Comparison of ENCODE assay signal across 9 cellular contexts in genomic region chr4:74117024-74117534, GRCh38. TPM values are rescaled to one million over a fixed set of nuclear protein-coding genes. Genes with fewer than 3 reads are reported as not detected.
DNase-seq lines count a peak whose midpoint lies in the region; ATAC-seq and TF ChIP-seq lines count a peak whose summit lies in the region.
"Had no signal": no experiment of that assay in that cellular context is flagged by ENCODE, and none has a peak within 500 bp of the region (broad histone marks: within the 10 kb centered on the region; RNA-seq: fewer than 3 reads in every experiment).

No MANE protein-coding gene starts in this region.

- ATAC-seq in lower lobe of right lung: peak; percentile 92 to 94

- DNase-seq in NCI-H748 (lab: John Stamatoyannopoulos, UW; ENCODE audit: unreplicated experiment) (peak; percentile 3), NCI-H748 treated with DMSO at 0.1 percent for 48 hours (lab: John Stamatoyannopoulos, UW) (no peak), dermis microvascular lymphatic vessel endothelial cell (ENCODE audit: low read depth in 2 of 2) (peak; percentile 96 to 99), lower lobe of right lung (peak; percentile 50), vagina (ENCODE audit: extremely low spot score in 2 of 2) (no peak), CD1c-positive myeloid dendritic cell (ENCODE audit: extremely low spot score) (no peak), NCI-H524 (lab: John Stamatoyannopoulos, UW) (no peak), NCI-H82 (lab: John Stamatoyannopoulos, UW) (no peak)
- DNase-seq: BE2C had no signal

- intact Hi-C loops in lower lobe of right lung (cut with DNase I): no loop called here
- intact Hi-C loops in vagina (cut with DNase I): no loop called here

- H3K9me3 ChIP-seq in lower lobe of right lung (no peaks in the 10 kb centered on the region), vagina (no peaks in the 10 kb centered on the region)
- H3K9me3 ChIP-seq: BE2C had no signal

- TF ChIP-seq POLR2A in vagina (IDR thresholded peaks at IDR 0.05): no peak

- peaks cover 24% of the 10 kb centered on the region for H3K4me1 ChIP-seq in lower lobe of right lung
- peaks cover 15% of the 10 kb centered on the region for H3K4me1 ChIP-seq in vagina
- H3K4me1 ChIP-seq: BE2C had no signal

- TF ChIP-seq CTCF in lower lobe of right lung (IDR thresholded peaks at IDR 0.05) (no peak), vagina (IDR thresholded peaks at IDR 0.05) (no peak)

- H3K27me3 ChIP-seq in lower lobe of right lung (ENCODE audit: low read depth) (no peaks in the 10 kb centered on the region), vagina (no peaks in the 10 kb centered on the region)
- H3K27me3 ChIP-seq: BE2C had no signal

- H3K36me3 ChIP-seq in lower lobe of right lung (no peaks in the 10 kb centered on the region), vagina (no peaks in the 10 kb centered on the region)
- H3K36me3 ChIP-seq: BE2C had no signal

- H3K27ac ChIP-seq in lower lobe of right lung (peak overlapping the region; percentile 71), vagina (peak overlapping the region; percentile 43)

- no peak overlapping the region for H3K4me3 ChIP-seq in lower lobe of right lung
- H3K4me3 ChIP-seq in vagina: no peak overlapping the region

RNA-seq across cellular contexts. Expression of gene CXCL2, which starts 18.1 kb away (rescaled TPM):
- total RNA-seq in dermis microvascular lymphatic vessel endothelial cell (0.51 and 2.5 TPM in 2 replicates), lower lobe of right lung (30.1 TPM), vagina (17.7 TPM)

RNA-seq across cellular contexts. Expression of gene MTHFD2L, which starts 40.8 kb away (rescaled TPM):
- 13.2 and 14.4 TPM in 2 replicates for total RNA-seq in dermis microvascular lymphatic vessel endothelial cell
- 11.0 TPM for total RNA-seq in lower lobe of right lung
- 15.5 TPM for total RNA-seq in vagina

Comparison
In these comparisons a context has a peak if more than half of its experiments do, and no peak if none do; other contexts are left out.
1. DNase-seq: peak in NCI-H748 (single experiment), dermis microvascular lymphatic vessel endothelial cell (2 of 2) and lower lobe of right lung (single experiment); none in NCI-H748 treated with DMSO at 0.1 percent for 48 hours (single experiment), vagina (0 of 2), CD1c-positive myeloid dendritic cell (single experiment), NCI-H524 (0 of 2) and NCI-H82 (single experiment).